Comparison of ENCODE assay signal across 24 cellular contexts in the genomic region with DNA sequence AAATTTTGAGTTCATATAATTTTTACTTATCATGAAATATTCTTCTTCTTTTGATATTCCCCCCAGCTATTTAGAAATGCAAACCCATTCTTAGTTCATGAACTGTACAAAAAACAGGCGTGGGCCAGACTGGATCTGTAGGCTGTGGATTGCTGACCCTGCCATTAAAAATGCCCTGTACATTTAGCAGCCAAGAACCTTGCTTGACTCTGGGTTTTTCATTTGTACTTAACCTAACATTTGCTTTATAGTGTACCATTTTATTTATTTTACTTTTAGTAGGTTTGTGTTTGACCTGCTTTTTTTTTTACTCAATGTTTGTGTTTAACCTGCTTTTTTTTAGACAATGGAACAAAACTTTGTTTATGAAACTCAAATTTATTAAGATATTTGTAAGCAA. TPM values are rescaled to one million over a fixed set of nuclear protein-coding genes. Genes with fewer than 3 reads are reported as not detected.
DNase-seq lines count a peak whose midpoint lies in the region; ATAC-seq, FAIRE-seq and TF ChIP-seq lines count a peak whose summit lies in the region.
"Had no signal": no experiment of that assay in that cellular context is flagged by ENCODE, and none has a peak within 500 bp of the region (broad histone marks: within the 10 kb centered on the region; RNA-seq: fewer than 3 reads in every experiment).

No MANE protein-coding gene starts in this region.

- H3K9me3 ChIP-seq in A549 = no peaks in the 10 kb centered on the region
- H3K9me3 ChIP-seq: BLaER1 treated with 17β-estradiol and CSF1 and Interleukin-3, amounts not matched to agents 10 nM and 100 nM had no signal

- ATAC-seq in A549 = no peak
- no peak for ATAC-seq in stimulated activated naive B cell treated with anti-CD40 and anti-IgM and Interleukin-4, amounts not matched to agents 10 μg/mL and 1 μg/mL and 100 μg/mL, for 72 hours (replicated peaks)
- no peak for ATAC-seq in GM18502 (IDR thresholded peaks at IDR 0.05; ENCODE audit: poor library complexity, unreplicated experiment)
- ATAC-seq: GM12878, T-cell had no signal

- TF ChIP-seq CTCF in A549 (IDR thresholded peaks at IDR 0.05) = no peak
- no peak for TF ChIP-seq CTCF in HFFc6 (IDR thresholded peaks at IDR 0.05)
- no peak for TF ChIP-seq CTCF in fibroblast of villous mesenchyme (IDR thresholded peaks at IDR 0.05; ENCODE audit: insufficient read depth, low read depth, low read length)

- no peak for FAIRE-seq in A549 (lab: Jason Lieb, UNC)
- FAIRE-seq: GM12878, H1 had no signal

- no peak for DNase-seq in A549 (ENCODE audit: low read depth in 1 of 2, low spot score in 1 of 2)
- no peak for DNase-seq in HFFc6
- DNase-seq in RPMI8226 = peak; percentile 46
- DNase-seq in fibroblast of villous mesenchyme (ENCODE audit: low read depth) = peak; percentile 41
- no peak for DNase-seq in DMS53 treated with DMSO at 0.1 percent for 48 hours (lab: John Stamatoyannopoulos, UW; ENCODE audit: unreplicated experiment)
- DNase-seq in stimulated activated naive B cell treated with anti-CD40 and anti-IgM and Interleukin-4, amounts not matched to agents 10 μg/mL and 1 μg/mL and 100 μg/mL, for 72 hours = no peak
- DNase-seq in DMS 273 treated with DMSO at 0.1 percent for 48 hours (lab: John Stamatoyannopoulos, UW) = no peak
- DNase-seq: 8988T; CD4-positive, alpha-beta memory T cell; COR-L47; DMS79; GDM1; MV-4-11; NCI-H1105; NCI-H1436 treated with DMSO at 0.1 percent for 48 hours; NCI-H187 treated with DMSO at 0.1 percent for 48 hours; NCI-H2171 treated with DMSO at 0.1 percent for 48 hours; NK-92 treated with Interleukin-12 subunit alpha and Interleukin-12 subunit beta, amount 100 ng/mL, for 24 hours; T-cell had no signal

- no peak for TF ChIP-seq EP300 in A549 (IDR thresholded peaks at IDR 0.05)

- H3K4me1 ChIP-seq in A549 = peaks cover 54% of the 10 kb centered on the region

- peaks cover 26% of the 10 kb centered on the region for H3K36me3 Mint-ChIP-seq in HFFc6 (ENCODE audit: low read depth)
- no peaks in the 10 kb centered on the region for H3K36me3 Mint-ChIP-seq in stimulated activated naive B cell treated with anti-CD40 and anti-IgM and Interleukin-4, amounts not matched to agents 10 μg/mL and 1 μg/mL and 100 μg/mL, for 72 hours
- H3K36me3 Mint-ChIP-seq: CD4-positive, alpha-beta memory T cell; T-cell had no signal

- 0 out of 2 replicates have a peak overlapping the region, but pooled peaks have one; percentile 21 for H3K27ac Mint-ChIP-seq in HFFc6
- no peak overlapping the region for H3K27ac Mint-ChIP-seq in stimulated activated naive B cell treated with anti-CD40 and anti-IgM and Interleukin-4, amounts not matched to agents 10 μg/mL and 1 μg/mL and 100 μg/mL, for 72 hours
- H3K27ac Mint-ChIP-seq: CD4-positive, alpha-beta memory T cell; T-cell had no signal

- H3K4me3 ChIP-seq in A549 = no peak overlapping the region
- H3K4me3 ChIP-seq in fibroblast of villous mesenchyme (ENCODE audit: low read depth, low read length) = no peak overlapping the region
- H3K4me3 ChIP-seq: BLaER1 treated with 17β-estradiol and CSF1 and Interleukin-3, amounts not matched to agents 10 nM and 100 nM; GM12878 had no signal

- TF ChIP-seq RAD21 in A549 (conservative IDR thresholded peaks at IDR 0.05 in 1 of 2, IDR thresholded peaks at IDR 0.05 in 1 of 2) = no peak

- CTCF ChIA-PET in A549 (lab: Yijun Ruan, JAX) = no interaction called here

- H3K4me3 Mint-ChIP-seq in HFFc6 = no peak overlapping the region
- no peak overlapping the region for H3K4me3 Mint-ChIP-seq in stimulated activated naive B cell treated with anti-CD40 and anti-IgM and Interleukin-4, amounts not matched to agents 10 μg/mL and 1 μg/mL and 100 μg/mL, for 72 hours
- H3K4me3 Mint-ChIP-seq: CD4-positive, alpha-beta memory T cell; T-cell had no signal

- H3K4me2 ChIP-seq in A549 = peak overlapping the region; percentile 74
- H3K4me2 ChIP-seq: BLaER1 treated with 17β-estradiol and CSF1 and Interleukin-3, amounts not matched to agents 10 nM and 100 nM had no signal

- H3K27me3 Mint-ChIP-seq in HFFc6 (ENCODE audit: insufficient read depth) = no peaks in the 10 kb centered on the region
- H3K27me3 Mint-ChIP-seq in stimulated activated naive B cell treated with anti-CD40 and anti-IgM and Interleukin-4, amounts not matched to agents 10 μg/mL and 1 μg/mL and 100 μg/mL, for 72 hours = peaks cover 0 to 3% of the 10 kb centered on the region in 2 donors
- H3K27me3 Mint-ChIP-seq: CD4-positive, alpha-beta memory T cell had no signal

- 39% methylated on average over 1 of the region's 1 CpG for WGBS in A549 (ENCODE audit: missing lambda C conversion rate)

- no peaks in the 10 kb centered on the region for H3K9me3 Mint-ChIP-seq in HFFc6
- H3K9me3 Mint-ChIP-seq in stimulated activated naive B cell treated with anti-CD40 and anti-IgM and Interleukin-4, amounts not matched to agents 10 μg/mL and 1 μg/mL and 100 μg/mL, for 72 hours = no peaks in the 10 kb centered on the region
- H3K9me3 Mint-ChIP-seq: CD4-positive, alpha-beta memory T cell; T-cell had no signal

- POLR2A ChIA-PET in A549 (lab: Yijun Ruan, JAX) = no interaction called here

- peak overlapping the region; percentile 64 to 75 for H3K27ac ChIP-seq in A549
- H3K27ac ChIP-seq: BLaER1 treated with 17β-estradiol and CSF1 and Interleukin-3, amounts not matched to agents 10 nM and 100 nM had no signal

- no peak for TF ChIP-seq POLR2A in A549 (IDR thresholded peaks at IDR 0.05; ENCODE audit: low read length)

- H3K4me1 Mint-ChIP-seq in HFFc6 (ENCODE audit: low read depth) = peaks cover 53% of the 10 kb centered on the region
- H3K4me1 Mint-ChIP-seq in stimulated activated naive B cell treated with anti-CD40 and anti-IgM and Interleukin-4, amounts not matched to agents 10 μg/mL and 1 μg/mL and 100 μg/mL, for 72 hours = peaks cover 10 to 16% of the 10 kb centered on the region in 2 donors

TF ChIP-seq in A549, 52 proteins besides CTCF, POLR2A, EP300 and RAD21:
- TF ChIP-seq GATA3 (IDR thresholded peaks at IDR 0.05; ENCODE audit: borderline replicate concordance) (no peak), PHF8 (IDR thresholded peaks at IDR 0.05; ENCODE audit: borderline replicate concordance, low read depth) (no peak), CEBPB (IDR thresholded peaks at IDR 0.05) (no peak), NPAS2 (CRISPR knock-in tag; IDR thresholded peaks at IDR 0.05; ENCODE audit: borderline replicate concordance) (no peak)

RNA-seq across cellular contexts. Expression of gene CD109, which starts 14.9 kb away (rescaled TPM):
- polyA plus RNA-seq in A549 (2011; rRNA removed) (47.1 and 56.7 TPM in 2 replicates), A549 (2017; fragmentation: RNase III; extraction: RNeasy Plus Mini Kit Qiagen cat#74134 plus additional on column Dnase treatment) (17.3 to 18.3 TPM (median 17.8 TPM) in 3 replicates)
- polyA plus RNA-seq in A549 (2012; cell fraction: cytosol; rRNA removed) = 4.0 and 4.7 TPM in 2 replicates
- 5.9 and 8.2 TPM in 2 replicates for polyA plus RNA-seq in A549 (2012; cell fraction: nucleus; rRNA removed)
- 23.7 and 24.1 TPM in 2 replicates for polyA minus RNA-seq in A549 (2011; rRNA and poly(A)+ RNA removed)
- 10 to 100 TPM; 32.5 to 56.3 (median 48.9) TPM for total RNA-seq in HFFc6 (2021; fragmentation: NEBNext Ultra II Directional; extraction: Animal tissue kit (Norgen Biotek cat#: 25700))
- 27.2 and 43.2 TPM in 2 replicates for total RNA-seq in fibroblast of villous mesenchyme
- total RNA-seq: HT-29 had no signal

RNA-seq across cellular contexts. Expression of gene SLC17A5, which starts 57.2 kb away (rescaled TPM):
- 9.6 and 10.0 TPM in 2 replicates for polyA plus RNA-seq in A549 (2011; rRNA removed)
- polyA plus RNA-seq in A549 (2012; cell fraction: cytosol; rRNA removed) = 2.6 and 2.8 TPM in 2 replicates
- polyA plus RNA-seq in A549 (2012; cell fraction: nucleus; rRNA removed) = 1.4 and 1.5 TPM in 2 replicates
- 7.0 to 10.6 TPM (median 7.8 TPM) in 3 replicates for polyA plus RNA-seq in A549 (2017; fragmentation: RNase III; extraction: RNeasy Plus Mini Kit Qiagen cat#74134 plus additional on column Dnase treatment)
- polyA minus RNA-seq in A549 (2011; rRNA and poly(A)+ RNA removed) = 7.3 and 10.2 TPM in 2 replicates
- total RNA-seq in HFFc6 (2021; fragmentation: NEBNext Ultra II Directional; extraction: Animal tissue kit (Norgen Biotek cat#: 25700)) = 10 to 100 TPM; 20.4 to 29.9 (median 26.8) TPM
- total RNA-seq in fibroblast of villous mesenchyme = 40.3 and 46.6 TPM in 2 replicates

Comparison
In these comparisons a context has a peak if more than half of its experiments do, and no peak if none do; other contexts are left out.
1. DNase-seq: peak in RPMI8226 (single experiment) and fibroblast of villous mesenchyme (single experiment); none in A549 (0 of 2), HFFc6 (single experiment), DMS53 treated with DMSO at 0.1 percent for 48 hours (single experiment), stimulated activated naive B cell treated with anti-CD40 and anti-IgM and Interleukin-4, amounts not matched to agents 10 μg/mL and 1 μg/mL and 100 μg/mL, for 72 hours (single experiment) and DMS 273 treated with DMSO at 0.1 percent for 48 hours (single experiment).